In the genomic region with DNA sequence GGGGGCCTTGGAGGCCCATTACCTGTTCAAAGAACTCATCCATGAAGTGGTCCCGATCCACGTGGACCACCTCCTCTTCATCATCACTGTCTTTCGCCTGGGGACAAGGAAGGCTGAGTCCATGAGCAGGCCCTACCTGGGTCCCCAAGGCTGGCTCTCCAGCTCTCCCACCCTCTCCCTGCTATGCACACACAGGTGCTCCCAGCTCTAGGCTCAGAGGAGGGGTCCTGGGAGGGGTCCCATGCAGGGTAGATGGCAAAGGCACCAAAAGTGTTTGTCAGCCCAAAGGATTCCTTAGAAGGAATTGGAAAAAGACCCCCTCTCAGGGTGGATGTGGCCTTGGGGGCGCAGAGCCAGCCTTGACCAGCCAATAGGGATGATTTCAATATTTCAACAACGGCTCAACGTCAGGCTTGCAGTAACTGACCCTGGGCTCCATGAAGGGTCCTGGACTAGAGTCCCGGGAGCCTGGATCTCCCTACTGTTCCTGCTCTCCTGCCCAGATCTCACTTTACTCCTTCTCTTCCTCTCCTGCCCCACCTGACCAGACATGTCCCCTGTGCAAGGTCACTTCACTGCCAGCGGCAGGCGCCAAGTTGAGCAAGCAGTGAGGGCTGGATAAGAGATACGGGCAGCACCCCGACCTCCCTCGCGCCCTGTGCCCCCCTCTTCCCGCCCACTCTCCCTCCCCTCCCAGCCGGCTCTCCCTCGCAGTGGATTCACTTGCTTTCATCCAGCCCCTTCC, we compare ENCODE assay signal across 24 cellular contexts. TPM values are rescaled to one million over a fixed set of nuclear protein-coding genes. Genes with fewer than 3 reads are reported as not detected.
DNase-seq lines count a peak whose midpoint lies in the region; ATAC-seq and TF ChIP-seq lines count a peak whose summit lies in the region.
"Had no signal": no experiment of that assay in that cellular context is flagged by ENCODE, and none has a peak within 500 bp of the region (broad histone marks: within the 10 kb centered on the region; RNA-seq: fewer than 3 reads in every experiment).

No MANE protein-coding gene starts in this region.

- DNase-seq in breast epithelium (ENCODE audit: low spot score in 2 of 2) (no peak), MCF 10A (ENCODE audit: unreplicated experiment) (no peak), left lobe of liver (ENCODE audit: low spot score) (peak; percentile 68), type B pancreatic cell (ENCODE audit: extremely low spot score, unreplicated experiment) (no peak), NCI-H446 treated with DMSO at 0.1 percent for 48 hours (lab: John Stamatoyannopoulos, UW) (no peak)
- DNase-seq in CD4-positive, alpha-beta memory T cell, result no peak
- DNase-seq: activated CD4-positive, alpha-beta T cell treated with anti-CD3 and anti-CD28 coated beads for 1 hour; activated CD8-positive, alpha-beta memory T cell treated with anti-CD3 and anti-CD28 coated beads for 24 hours; activated naive CD4-positive, alpha-beta T cell treated with anti-CD3 and anti-CD28 coated beads, Interleukin-2, amount 10 ng/mL, durations not matched to agents 7 days and 5 days; activated T-cell treated with anti-CD3 and anti-CD28 coated beads, Interleukin-2, amount 50 U/mL, for 4 hours; CD8-positive, alpha-beta memory T cell; cerebellar nuclear complex; DMS53; effector CD4-positive, alpha-beta T cell; GF-D8; left colon; midbrain; NCI-H146; NCI-H2171; NCI-H69; stimulated activated CD4-positive, alpha-beta T cell treated with anti-CD3 and anti-CD28 coated beads, Interleukin-4, amount 100 ng/mL, for 1 hour had no signal

- H3K27me3 Mint-ChIP-seq in MCF 10A (ENCODE audit: insufficient read depth, unreplicated experiment) (peaks cover 8% of the 10 kb centered on the region), type B pancreatic cell (peaks cover 12% of the 10 kb centered on the region)
- peaks cover 0 to 3% of the 10 kb centered on the region in 2 donors for H3K27me3 Mint-ChIP-seq in CD4-positive, alpha-beta memory T cell
- H3K27me3 Mint-ChIP-seq: stimulated activated naive CD8-positive, alpha-beta T cell treated with anti-CD3 and anti-CD28 coated beads, Interleukin-15, Interleukin-2, amounts not matched to agents 100 ng/mL and 50 ng/mL, for 24 hours had no signal

- H3K4me1 ChIP-seq in breast epithelium, result peaks cover 0 to 1% of the 10 kb centered on the region in 2 donors
- H3K4me1 ChIP-seq in CD4-positive, alpha-beta memory T cell (ENCODE audit: insufficient read depth, low read length), result peaks cover 7% of the 10 kb centered on the region

- peak overlapping the region in 2 of 3 donors; percentile 7 to 16 for H3K4me3 ChIP-seq in breast epithelium
- no peak overlapping the region for H3K4me3 ChIP-seq in CD4-positive, alpha-beta memory T cell (ENCODE audit: low read length in 2 of 2)

- H3K4me1 Mint-ChIP-seq in MCF 10A (ENCODE audit: insufficient read depth, unreplicated experiment) (peaks cover 6% of the 10 kb centered on the region), type B pancreatic cell (ENCODE audit: unreplicated experiment) (peaks cover 23% of the 10 kb centered on the region)
- peaks cover 0 to 3% (median 0%) of the 10 kb centered on the region in 4 donors for H3K4me1 Mint-ChIP-seq in CD4-positive, alpha-beta memory T cell
- H3K4me1 Mint-ChIP-seq: IgD-negative memory B cell had no signal

- TF ChIP-seq POLR2A in breast epithelium (IDR thresholded peaks at IDR 0.05), result no peak

- H3K36me3 ChIP-seq in breast epithelium, result no peaks in the 10 kb centered on the region
- no peaks in the 10 kb centered on the region for H3K36me3 ChIP-seq in CD4-positive, alpha-beta memory T cell (ENCODE audit: insufficient read depth, low read length)

- H3K36me3 Mint-ChIP-seq in MCF 10A (ENCODE audit: insufficient read depth, unreplicated experiment), result no peaks in the 10 kb centered on the region
- H3K36me3 Mint-ChIP-seq in type B pancreatic cell, result no peaks in the 10 kb centered on the region
- H3K36me3 Mint-ChIP-seq in CD4-positive, alpha-beta memory T cell, result no peaks in the 10 kb centered on the region
- H3K36me3 Mint-ChIP-seq: activated naive CD4-positive, alpha-beta T cell treated with anti-CD3 and anti-CD28 coated beads, Interleukin-2, amount 10 ng/mL, durations not matched to agents 7 days and 5 days; CD8-positive, alpha-beta memory T cell; IgD-negative memory B cell had no signal

- H3K4me3 Mint-ChIP-seq in MCF 10A (ENCODE audit: unreplicated experiment) (no peak overlapping the region), type B pancreatic cell (peak overlapping the region; percentile 75)
- no peak overlapping the region for H3K4me3 Mint-ChIP-seq in CD4-positive, alpha-beta memory T cell
- H3K4me3 Mint-ChIP-seq: activated naive CD4-positive, alpha-beta T cell treated with anti-CD3 and anti-CD28 coated beads, Interleukin-2, amount 10 ng/mL, durations not matched to agents 7 days and 5 days; activated T-cell treated with anti-CD3 and anti-CD28 coated beads, Interleukin-2, amount 50 U/mL, for 4 hours; CD8-positive, alpha-beta memory T cell; IgD-negative memory B cell; stimulated activated naive CD8-positive, alpha-beta T cell treated with anti-CD3 and anti-CD28 coated beads, Interleukin-15, Interleukin-2, amounts not matched to agents 100 ng/mL and 50 ng/mL, for 24 hours had no signal

- CTCF ChIA-PET in MCF 10A (lab: Yijun Ruan, JAX), result interaction anchor here (0.6 to 1.7 kb wide), 2 partner anchors 16 to 20 kb away, joined by 4 to 5 read pairs; no protein-coding TSS in a partner anchor
- CTCF ChIA-PET in CD4-positive, alpha-beta memory T cell (lab: Charles Lee; ENCODE audit: partially characterized antibody), result interaction anchor here (1.5 kb wide), 1 partner anchor 17 kb away, joined by 7 read pairs; the partner anchor contains the start of gene HSD3B7

- intact Hi-C loops in breast epithelium (cut with DNase I; ENCODE audit: low total_unique reads) (no loop called here), MCF 10A (cut with micrococcal nuclease) (no loop called here)
- intact Hi-C loops in CD4-positive, alpha-beta memory T cell (cut with micrococcal nuclease), result no loop called here

- ATAC-seq in left lobe of liver, result peak; percentile 18
- ATAC-seq: activated T-cell treated with anti-CD3 and anti-CD28 coated beads, Interleukin-2, amount 50 U/mL, for 4 hours; left colon had no signal

- H3K9me3 Mint-ChIP-seq in MCF 10A (ENCODE audit: unreplicated experiment), result no peaks in the 10 kb centered on the region
- no peaks in the 10 kb centered on the region for H3K9me3 Mint-ChIP-seq in type B pancreatic cell
- no peaks in the 10 kb centered on the region for H3K9me3 Mint-ChIP-seq in CD4-positive, alpha-beta memory T cell
- H3K9me3 Mint-ChIP-seq: activated naive CD4-positive, alpha-beta T cell treated with anti-CD3 and anti-CD28 coated beads, Interleukin-2, amount 10 ng/mL, durations not matched to agents 7 days and 5 days; activated T-cell treated with anti-CD3 and anti-CD28 coated beads, Interleukin-2, amount 50 U/mL, for 4 hours; IgD-negative memory B cell; stimulated activated naive CD8-positive, alpha-beta T cell treated with anti-CD3 and anti-CD28 coated beads, Interleukin-15, Interleukin-2, amounts not matched to agents 100 ng/mL and 50 ng/mL, for 24 hours had no signal

- H3K9me3 ChIP-seq in breast epithelium, result no peaks in the 10 kb centered on the region
- H3K9me3 ChIP-seq in CD4-positive, alpha-beta memory T cell (ENCODE audit: control insufficient read depth in 1 of 2, low read length in 2 of 2), result no peaks in the 10 kb centered on the region

- TF ChIP-seq CTCF in breast epithelium (IDR thresholded peaks at IDR 0.05) (no peak), MCF 10A (IDR thresholded peaks at IDR 0.05; ENCODE audit: unreplicated experiment) (no peak), type B pancreatic cell (conservative IDR thresholded peaks at IDR 0.05) (no peak)

- no TSS peak for BruUV-seq in MCF 10A (replicated peaks; lab: Mats Ljungman, UMichigan)

- POLR2A ChIA-PET in MCF 10A (lab: Yijun Ruan, JAX), result interaction anchor here (0.7 kb wide), 1 partner anchor 54 kb away, joined by 3 read pairs; no protein-coding TSS in a partner anchor
- POLR2A ChIA-PET in CD4-positive, alpha-beta memory T cell (lab: Charles Lee; ENCODE audit: partially characterized antibody), result no interaction called here

- H3K27ac ChIP-seq in breast epithelium, result peak overlapping the region in 1 of 2 donors; percentile 6
- H3K27ac ChIP-seq in CD4-positive, alpha-beta memory T cell (ENCODE audit: low read depth, low read length), result no peak overlapping the region
- H3K27ac ChIP-seq: 22Rv1 had no signal

- no peak overlapping the region for H3K27ac Mint-ChIP-seq in MCF 10A (ENCODE audit: low read depth, unreplicated experiment)
- peak overlapping the region; percentile 85 for H3K27ac Mint-ChIP-seq in type B pancreatic cell
- no peak overlapping the region for H3K27ac Mint-ChIP-seq in CD4-positive, alpha-beta memory T cell
- H3K27ac Mint-ChIP-seq: activated naive CD4-positive, alpha-beta T cell treated with anti-CD3 and anti-CD28 coated beads, Interleukin-2, amount 10 ng/mL, durations not matched to agents 7 days and 5 days; IgD-negative memory B cell; stimulated activated naive CD8-positive, alpha-beta T cell treated with anti-CD3 and anti-CD28 coated beads, Interleukin-15, Interleukin-2, amounts not matched to agents 100 ng/mL and 50 ng/mL, for 24 hours had no signal

- H3K27me3 ChIP-seq in breast epithelium, result no peaks in the 10 kb centered on the region
- H3K27me3 ChIP-seq in CD4-positive, alpha-beta memory T cell (ENCODE audit: insufficient read depth, low read length), result no peaks in the 10 kb centered on the region

RNA-seq across cellular contexts. Expression of gene STX1B, which starts 8.8 kb away (rescaled TPM):
- total RNA-seq in breast epithelium (1 to 10 TPM; 1.6 to 2.6 (median 2.6) TPM), MCF 10A (2022) (0.42 and 0.91 TPM in 2 replicates), left lobe of liver (4.2 TPM), type B pancreatic cell (ENCODE audit: low replicate concordance) (1.0 and 9.9 TPM in 2 replicates)
- total RNA-seq in CD4-positive, alpha-beta memory T cell, result 1 to 10 TPM; 1.5 to 2.4 TPM
- not detected for polyA plus RNA-seq in CD4-positive, alpha-beta memory T cell

RNA-seq across cellular contexts. Expression of gene HSD3B7, which starts 16.7 kb away (rescaled TPM):
- 10 to 100 TPM; 12.1 to 27.8 (median 26.9) TPM for total RNA-seq in breast epithelium
- total RNA-seq in MCF 10A (2022), result 5.0 and 5.3 TPM in 2 replicates
- 71.5 TPM for total RNA-seq in left lobe of liver
- 5.8 and 6.9 TPM in 2 replicates for total RNA-seq in type B pancreatic cell (ENCODE audit: low replicate concordance)
- total RNA-seq in CD4-positive, alpha-beta memory T cell, result 1 to 10 TPM; 3.6 to 4.3 TPM
- polyA plus RNA-seq in CD4-positive, alpha-beta memory T cell, result 1 to 10 TPM in 1 of 2 donors, under 1 TPM in 1; 0.08 to 1.2 TPM
- polyA plus RNA-seq: CD8-positive, alpha-beta memory T cell; IgD-negative memory B cell had no signal

RNA-seq across cellular contexts. Expression of gene STX4, which starts 31.7 kb away (rescaled TPM):
- total RNA-seq in breast epithelium (10 to 100 TPM; 44.3 to 59.0 (median 52.2) TPM), MCF 10A (2022) (66.7 and 89.2 TPM in 2 replicates), left lobe of liver (24.6 TPM), type B pancreatic cell (ENCODE audit: low replicate concordance) (35.3 and 38.5 TPM in 2 replicates)
- 100 to 1,000 TPM; 106 to 111 TPM for total RNA-seq in CD4-positive, alpha-beta memory T cell
- 10 to 100 TPM; 21.2 to 33.0 TPM for polyA plus RNA-seq in CD4-positive, alpha-beta memory T cell

RNA-seq across cellular contexts. Expression of gene SETD1A, which starts 44.1 kb away (rescaled TPM):
- total RNA-seq in breast epithelium, result 1 to 10 TPM; 4.8 to 5.6 (median 5.1) TPM
- 15.0 and 15.8 TPM in 2 replicates for total RNA-seq in MCF 10A (2022)
- 8.2 TPM for total RNA-seq in left lobe of liver
- 19.3 and 25.0 TPM in 2 replicates for total RNA-seq in type B pancreatic cell (ENCODE audit: low replicate concordance)
- total RNA-seq in CD4-positive, alpha-beta memory T cell, result 10 to 100 TPM; 32.1 to 33.2 TPM
- polyA plus RNA-seq in CD4-positive, alpha-beta memory T cell, result 1 to 10 TPM in 1 of 2 donors, not detected in 1; 5.6 TPM

RNA-seq across cellular contexts. Expression of gene ORAI3, which starts 52.8 kb away (rescaled TPM):
- total RNA-seq in breast epithelium (10 to 100 TPM; 20.0 to 40.5 (median 25.9) TPM), MCF 10A (2022) (16.2 and 21.2 TPM in 2 replicates), left lobe of liver (51.3 TPM), type B pancreatic cell (ENCODE audit: low replicate concordance) (18.7 and 19.4 TPM in 2 replicates)
- total RNA-seq in CD4-positive, alpha-beta memory T cell, result 10 to 100 TPM; 19.3 to 22.0 TPM
- polyA plus RNA-seq in CD4-positive, alpha-beta memory T cell, result 10 to 100 TPM; 16.2 to 17.5 TPM

Comparison
In these comparisons a context has a peak if more than half of its experiments do, and no peak if none do; other contexts are left out.
1. H3K4me3 ChIP-seq: peak in breast epithelium (2 of 3); none in CD4-positive, alpha-beta memory T cell (0 of 2).